ENCODE assay signal across 27 cellular contexts in genomic region chr7:115005241-115005640, GRCh38.
DNase-seq lines count a peak whose midpoint lies in the region; ATAC-seq and TF ChIP-seq lines count a peak whose summit lies in the region.
"Had no signal": no experiment of that assay in that cellular context is flagged by ENCODE, and none has a peak within 500 bp of the region (broad histone marks: within the 10 kb centered on the region; RNA-seq: fewer than 3 reads in every experiment).

No MANE protein-coding gene starts in this region.

- no peak overlapping the region for H3K4me3 ChIP-seq in foreskin fibroblast (ENCODE audit: low read depth in 1 of 2, low read length in 2 of 2)
- H3K4me3 ChIP-seq: SK-N-MC, spleen, testis, vagina had no signal

- peaks cover 10% of the 10 kb centered on the region; the same call in 1 of the 2 replicates for H3K36me3 ChIP-seq in KOPT-K1 (ENCODE audit: insufficient read depth, low read length)
- H3K36me3 ChIP-seq: brain microvascular endothelial cell, vagina had no signal

- no peaks in the 10 kb centered on the region for H3K27me3 Mint-ChIP-seq in activated CD4-positive, alpha-beta T cell treated with anti-CD3 and anti-CD28 coated beads for 36 hours
- H3K27me3 Mint-ChIP-seq in T-cell, result no peaks in the 10 kb centered on the region
- H3K27me3 Mint-ChIP-seq: activated CD4-positive, alpha-beta T cell treated with anti-CD3 and anti-CD28 coated beads, Interleukin-2, amount 10 ng/mL, durations not matched to agents 24 days and 14 days; B cell had no signal

- H3K36me3 Mint-ChIP-seq in activated CD4-positive, alpha-beta T cell treated with anti-CD3 and anti-CD28 coated beads for 36 hours (ENCODE audit: low read depth), result peaks cover 47% of the 10 kb centered on the region
- H3K36me3 Mint-ChIP-seq in T-cell, result peaks cover 34% of the 10 kb centered on the region
- H3K36me3 Mint-ChIP-seq: natural killer cell had no signal

- H3K4me1 Mint-ChIP-seq in activated CD4-positive, alpha-beta T cell treated with anti-CD3 and anti-CD28 coated beads for 36 hours, result peaks cover 71% of the 10 kb centered on the region
- H3K4me1 Mint-ChIP-seq in T-cell, result peaks cover 87 to 91% (median 90%) of the 10 kb centered on the region in 3 donors

- intact Hi-C loops in activated CD4-positive, alpha-beta T cell treated with anti-CD3 and anti-CD28 coated beads for 36 hours (cut with DNase I, micrococcal nuclease), result no loop called here

- DNase-seq in activated CD4-positive, alpha-beta T cell treated with anti-CD3 and anti-CD28 coated beads for 36 hours, result no peak
- DNase-seq in activated CD4-positive, alpha-beta T cell treated with anti-CD3 and anti-CD28 coated beads for 4 hours, result no peak
- DNase-seq in T-cell (no peak), renal cortical epithelial cell (ENCODE audit: low read depth) (peak; percentile 61), foreskin fibroblast (no peak), DMS153 (lab: John Stamatoyannopoulos, UW) (no peak)
- DNase-seq: activated CD4-positive, alpha-beta T cell treated with anti-CD3 and anti-CD28 coated beads, Interleukin-2, amount 10 ng/mL, durations not matched to agents 24 days and 14 days; activated CD8-positive, alpha-beta memory T cell treated with anti-CD3 and anti-CD28 coated beads, Interleukin-2, amount 50 U/mL, for 4 hours; brain microvascular endothelial cell; effector CD4-positive, alpha-beta T cell; EL; erythroblast; natural killer cell; NCI-H1930; NCI-H510A treated with DMSO at 0.1 percent for 48 hours; stimulated activated CD4-positive, alpha-beta T cell treated with anti-CD3 and anti-CD28 coated beads, Interleukin-2, amount 100 ng/mL, for 48 hours; stimulated activated naive CD4-positive, alpha-beta T cell; testis had no signal

- H3K4me3 Mint-ChIP-seq in activated CD4-positive, alpha-beta T cell treated with anti-CD3 and anti-CD28 coated beads for 36 hours, result no peak overlapping the region
- peak overlapping the region in 1 of 3 donors; percentile 14 for H3K4me3 Mint-ChIP-seq in T-cell
- H3K4me3 Mint-ChIP-seq: B cell, natural killer cell had no signal

- POLR2A ChIA-PET in activated CD4-positive, alpha-beta T cell treated with anti-CD3 and anti-CD28 coated beads for 36 hours (lab: Charles Lee), result no interaction called here
- POLR2A ChIA-PET in T-cell (lab: Charles Lee), result interaction anchor here in 1 of 2 donors (0.5 kb wide), 1 partner anchor 1128 kb away, joined by 4 read pairs; no protein-coding TSS in a partner anchor

- ATAC-seq in activated CD4-positive, alpha-beta T cell treated with anti-CD3 and anti-CD28 coated beads for 36 hours, result no peak
- ATAC-seq in T-cell (replicated peaks in 1 of 4) (no peak), HG03520 (IDR thresholded peaks at IDR 0.05; ENCODE audit: unreplicated experiment) (no peak)
- ATAC-seq: natural killer cell had no signal

- H3K27ac ChIP-seq in KOPT-K1 (ENCODE audit: low read depth, low read length, poor library complexity, severe bottlenecking), result peak overlapping the region; percentile 99
- H3K27ac ChIP-seq: brain microvascular endothelial cell, RWPE1, SK-N-MC, testis, vagina had no signal

- TF ChIP-seq CTCF in foreskin fibroblast (IDR thresholded peaks at IDR 0.05; ENCODE audit: low read depth, low read length), result no peak

- peak overlapping the region; percentile 15 for H3K27ac Mint-ChIP-seq in activated CD4-positive, alpha-beta T cell treated with anti-CD3 and anti-CD28 coated beads for 36 hours
- H3K27ac Mint-ChIP-seq in T-cell, result peak overlapping the region; percentile 87 to 90
- H3K27ac Mint-ChIP-seq: B cell, natural killer cell had no signal

- no peaks in the 10 kb centered on the region for H3K9me3 ChIP-seq in KOPT-K1 (ENCODE audit: insufficient read depth, low read length, poor library complexity, severe bottlenecking)
- H3K9me3 ChIP-seq: Caco-2, spleen, testis, vagina had no signal

- H3K9me3 Mint-ChIP-seq in activated CD4-positive, alpha-beta T cell treated with anti-CD3 and anti-CD28 coated beads for 36 hours (ENCODE audit: low read depth), result no peaks in the 10 kb centered on the region
- H3K9me3 Mint-ChIP-seq in T-cell, result no peaks in the 10 kb centered on the region
- H3K9me3 Mint-ChIP-seq: activated CD4-positive, alpha-beta T cell treated with anti-CD3 and anti-CD28 coated beads, Interleukin-2, amount 10 ng/mL, durations not matched to agents 24 days and 14 days; activated T-helper 2 cell treated with anti-CD3 and anti-CD28 coated beads, Interferon-gamma antibody, Interleukin-2, Interleukin-4, amounts not matched to agents 10 μg/mL and 5 μg/mL and 100 μg/mL, durations not matched to agents 14 hours and 24 hours and 36 hours; natural killer cell had no signal

- CTCF ChIA-PET in activated CD4-positive, alpha-beta T cell treated with anti-CD3 and anti-CD28 coated beads for 36 hours (lab: Charles Lee), result no interaction called here
- CTCF ChIA-PET in T-cell (lab: Charles Lee), result no interaction called here
